8 cellular contexts compared by ENCODE assay signal in the genomic region with DNA sequence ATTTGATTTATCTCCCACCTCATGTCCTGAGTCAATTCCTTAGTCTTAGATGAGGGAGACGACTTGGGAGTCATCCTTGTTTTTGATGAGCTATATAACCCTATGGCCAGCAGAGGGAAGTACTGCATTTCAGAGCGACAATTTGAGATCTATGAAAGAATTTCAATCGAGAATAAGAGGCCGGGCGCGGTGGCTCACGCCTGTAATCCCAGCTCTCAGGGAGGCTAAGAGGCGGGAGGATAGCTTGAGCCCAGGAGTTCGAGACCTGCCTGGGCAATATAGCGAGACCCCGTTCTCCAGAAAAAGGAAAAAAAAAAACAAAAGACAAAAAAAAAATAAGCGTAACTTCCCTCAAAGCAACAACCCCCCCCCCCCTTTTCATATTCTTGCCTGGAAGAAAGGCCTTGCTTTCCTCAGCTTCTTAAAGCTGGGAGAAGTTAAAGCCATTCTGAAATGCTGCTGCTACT. TPM values are rescaled to one million over a fixed set of nuclear protein-coding genes. Genes with fewer than 3 reads are reported as not detected.
DNase-seq lines count a peak whose midpoint lies in the region; ATAC-seq and TF ChIP-seq lines count a peak whose summit lies in the region.
"Not testable (repeated sequence)": the region's sequence is repeated elsewhere in the genome, so short reads cannot be mapped to it uniquely, and the experiment has no call there.

No MANE protein-coding gene starts in this region.

- H3K27me3 Mint-ChIP-seq in nephron progenitor cell (ENCODE audit: low read depth, poor library complexity); type B pancreatic cell: not testable (repeated sequence)

- not testable (repeated sequence) for H3K36me3 ChIP-seq in heart left ventricle

- TF ChIP-seq CTCF in astrocyte of the spinal cord (IDR thresholded peaks at IDR 0.05; ENCODE audit: low read depth, low read length) = peak; percentile 70
- TF ChIP-seq CTCF in heart left ventricle (IDR thresholded peaks at IDR 0.05) = peak; percentile 47 to 78 (median 64)
- peak; percentile 53 for TF ChIP-seq CTCF in nephron progenitor cell (IDR thresholded peaks at IDR 0.05)
- TF ChIP-seq CTCF in type B pancreatic cell (conservative IDR thresholded peaks at IDR 0.05) = peak; percentile 80

- in situ Hi-C loops in astrocyte of the spinal cord (cut with HindIII; ENCODE audit: low sequenced_read_pairs) = not testable (repeated sequence)

- TF ChIP-seq POLR2A in heart left ventricle (IDR thresholded peaks at IDR 0.05) = not testable (repeated sequence)

- H3K4me1 ChIP-seq in heart left ventricle = peaks cover 0 to 22% (median 11%) of the 10 kb centered on the region in 12 donors

- peak overlapping the region in 3 of 12 donors; percentile 35 to 74 (median 62) for H3K27ac ChIP-seq in heart left ventricle

- not testable (repeated sequence) for H3K9me3 ChIP-seq in heart left ventricle

- H3K9me3 Mint-ChIP-seq in nephron progenitor cell, type B pancreatic cell: not testable (repeated sequence)

- H3K27me3 ChIP-seq in heart left ventricle = not testable (repeated sequence)

- peak; percentile 85 for ATAC-seq in SK-N-SH treated with all-trans-retinoic acid at 6 μM for 48 hours
- ATAC-seq in heart left ventricle = peak in 3 of 4 donors; percentile 66 to 69 (median 67)

- H3K4me3 Mint-ChIP-seq in nephron progenitor cell = not testable (repeated sequence)
- H3K4me3 Mint-ChIP-seq in type B pancreatic cell = peak overlapping the region; percentile 32

- DNase-seq in Daoy (ENCODE audit: low read depth) = peak; percentile 69
- DNase-seq in HS-27A (ENCODE audit: low read depth) = peak; percentile 53
- DNase-seq in NCI-H2171 treated with DMSO at 0.1 percent for 48 hours (lab: John Stamatoyannopoulos, UW) = peak; percentile 87
- peak; percentile 81 for DNase-seq in astrocyte of the spinal cord (ENCODE audit: low read depth, low spot score)
- DNase-seq in heart left ventricle = peak; percentile 30 to 66 (median 53)
- peak; percentile 45 for DNase-seq in nephron progenitor cell
- DNase-seq in type B pancreatic cell (ENCODE audit: extremely low spot score, unreplicated experiment) = not testable (repeated sequence)

- intact Hi-C loops in heart left ventricle (cut with DNase I) = loop anchor here (1.0 to 10.0 kb wide), 5 partner anchors 52 to 432 kb away; no protein-coding TSS in a partner anchor

- H3K4me3 ChIP-seq in astrocyte of the spinal cord (ENCODE audit: low read depth, low read length); heart left ventricle: not testable (repeated sequence)

- H3K36me3 Mint-ChIP-seq in nephron progenitor cell (ENCODE audit: low read depth) (peaks cover 27% of the 10 kb centered on the region), type B pancreatic cell (peaks cover 15% of the 10 kb centered on the region)

- H3K27ac Mint-ChIP-seq in nephron progenitor cell = not testable (repeated sequence)
- H3K27ac Mint-ChIP-seq in type B pancreatic cell = peak overlapping the region; percentile 78

- 16 to 30% (median 20%) methylated on average over 10 to 12 of the region's 12 CpGs for WGBS in heart left ventricle, 4 donors

- H3K4me1 Mint-ChIP-seq in nephron progenitor cell = peaks cover 15% of the 10 kb centered on the region
- H3K4me1 Mint-ChIP-seq in type B pancreatic cell (ENCODE audit: unreplicated experiment) = peaks cover 23% of the 10 kb centered on the region

TF ChIP-seq in SK-N-SH treated with all-trans-retinoic acid at 6 μM for 48 hours, 23 proteins besides CTCF, POLR2A, EP300 and RAD21:
- TF ChIP-seq ZNF70 (CRISPR knock-in tag; IDR thresholded peaks at IDR 0.05) = peak; percentile 40; the same call in 1 of the 2 replicates

RNA-seq across cellular contexts. Expression of a gene that starts 33.9 kb away (rescaled TPM):
- 0.51 TPM in 1 of 2 replicates, not detected in the other for total RNA-seq in Daoy (2014; rRNA removed; shearing (Covaris generic))
- total RNA-seq in heart left ventricle (1 to 10 TPM in 1 of 9 donors, under 1 TPM in 3, not detected in 5; 0.20 to 1.1 (median 0.37) TPM), type B pancreatic cell (ENCODE audit: low replicate concordance) (171 and 340 TPM in 2 replicates)
- polyA plus RNA-seq in heart left ventricle = under 1 TPM; 0.15 to 0.30 TPM

Comparison
In these comparisons a context has a peak if more than half of its experiments do, and no peak if none do; other contexts are left out.
1. RNA of a gene that starts 33.9 kb away (total RNA-seq): 171 to 340 TPM in type B pancreatic cell; 0.51 TPM in Daoy and 0.20 to 1.1 TPM in heart left ventricle; every median in the first group is over 10 times any median in the second.
2. Peak in every context shown above with its lines, with median percentiles within 50 percentile points of each other: CTCF ChIP-seq.